1 cellular context compared by ENCODE assay signal in genomic region chr12:10715491-10715890, GRCh38.
TF ChIP-seq lines count a peak whose summit lies in the region.

No MANE protein-coding gene starts in this region.

TF ChIP-seq in WTC11, 78 proteins besides CTCF, POLR2A, EP300 and RAD21 (continued from another document):
- TF ChIP-seq AFF4 (CRISPR knock-in tag; IDR thresholded peaks at IDR 0.05; ENCODE audit: borderline replicate concordance), result no peak
- TF ChIP-seq ESRRA (CRISPR knock-in tag; IDR thresholded peaks at IDR 0.05; ENCODE audit: borderline replicate concordance), result no peak
- no peak for TF ChIP-seq ELF4 (CRISPR knock-in tag; IDR thresholded peaks at IDR 0.05; ENCODE audit: low read depth)
- TF ChIP-seq ZBTB43 (CRISPR knock-in tag; IDR thresholded peaks at IDR 0.05), result no peak
- no peak for TF ChIP-seq ZNF263 (CRISPR knock-in tag; IDR thresholded peaks at IDR 0.05; ENCODE audit: low read depth)
